ENCODE assay signal across 37 cellular contexts in the genomic region with DNA sequence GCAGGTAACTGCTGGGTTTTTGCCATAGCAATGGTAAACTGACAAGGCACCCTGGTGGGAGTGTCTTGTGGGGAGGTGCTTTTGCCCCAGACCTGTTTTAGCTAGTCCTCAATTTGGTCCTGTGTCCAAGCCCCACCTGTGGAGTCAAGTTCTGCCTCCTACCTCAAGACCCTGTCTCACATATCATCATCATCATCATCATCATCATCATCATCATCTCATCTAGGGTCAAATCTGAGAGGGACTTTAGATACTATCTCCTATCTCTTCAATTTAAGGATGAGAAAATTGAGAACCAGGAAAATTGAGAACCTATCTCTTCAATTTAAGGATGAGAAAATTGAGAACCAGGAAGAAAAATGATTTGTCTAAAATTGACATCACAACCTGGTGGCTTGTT. TPM values are rescaled to one million over a fixed set of nuclear protein-coding genes. Genes with fewer than 3 reads are reported as not detected.
"Had no signal": no experiment of that assay in that cellular context is flagged by ENCODE, and none has a peak within 500 bp of the region (broad histone marks: within the 10 kb centered on the region; RNA-seq: fewer than 3 reads in every experiment).

No MANE protein-coding gene starts in this region.

- H3K27ac Mint-ChIP-seq: activated CD4-positive, alpha-beta memory T cell treated with anti-CD3 and anti-CD28 coated beads, Interleukin-2, amount 10 ng/mL, durations not matched to agents 7 days and 5 days; activated CD4-positive, alpha-beta T cell treated with anti-CD3 and anti-CD28 coated beads for 36 hours; activated CD4-positive, alpha-beta T cell treated with anti-CD3 and anti-CD28 coated beads, Interleukin-2, amount 10 ng/mL, durations not matched to agents 7 days and 5 days; activated CD8-positive, alpha-beta memory T cell treated with anti-CD3 and anti-CD28 coated beads, Interleukin-2, amount 10 ng/mL, durations not matched to agents 7 days and 5 days; activated CD8-positive, alpha-beta T cell treated with anti-CD3 and anti-CD28 coated beads, Interleukin-2, amount 10 ng/mL, durations not matched to agents 7 days and 5 days; activated naive CD4-positive, alpha-beta T cell treated with anti-CD3 and anti-CD28 coated beads for 36 hours; activated naive CD4-positive, alpha-beta T cell treated with anti-CD3 and anti-CD28 coated beads, Interleukin-2, amount 50 U/mL, for 72 hours; activated naive CD8-positive, alpha-beta T cell treated with anti-CD3 and anti-CD28 coated beads for 36 hours; activated T-cell treated with anti-CD3 and anti-CD28 coated beads, Interleukin-2, amount 50 U/mL, for 72 hours; activated T-helper 1 cell treated with anti-CD3 and anti-CD28 coated beads, Interleukin-12 subunit alpha, Interleukin-12 subunit beta, Interleukin-2, Interleukin-4 antibody, amounts not matched to agents 30 ng/mL and 10 ng/mL and 1 ng/mL, durations not matched to agents 14 hours and 24 hours and 36 hours; activated T-helper 17 cell treated with anti-CD3 and anti-CD28 coated beads, Interleukin-2, amount 50 U/mL, for 72 hours; T-helper 1 cell treated with Interleukin-12 subunit alpha and Interleukin-12 subunit beta and Interleukin-4 antibody, amounts not matched to agents 30 μg/mL and 1 μg/mL, for 36 hours; T-helper 2 cell treated with Interferon-gamma antibody and Interleukin-4, amounts not matched to agents 5 μg/mL and 100 μg/mL, for 36 hours; WTC11 had no signal

- H3K36me3 ChIP-seq: adrenal gland, brain microvascular endothelial cell, breast epithelium had no signal

- DNase-seq: activated CD4-positive, alpha-beta memory T cell treated with anti-CD3 and anti-CD28 coated beads, Interleukin-2, amount 10 ng/mL, durations not matched to agents 7 days and 5 days; activated CD4-positive, alpha-beta T cell treated with anti-CD3 and anti-CD28 coated beads for 1 hour; activated CD4-positive, alpha-beta T cell treated with anti-CD3 and anti-CD28 coated beads for 36 hours; activated CD4-positive, alpha-beta T cell treated with anti-CD3 and anti-CD28 coated beads for 48 hours; activated CD4-positive, alpha-beta T cell treated with anti-CD3 and anti-CD28 coated beads, Interleukin-2, amount 10 ng/mL, durations not matched to agents 7 days and 5 days; activated CD4-positive, alpha-beta T cell treated with anti-CD3 and anti-CD28 coated beads, Interleukin-2, amount 50 U/mL, for 48 hours; activated CD4-positive, CD25-positive, alpha-beta regulatory T cell; activated CD8-positive, alpha-beta memory T cell treated with anti-CD3 and anti-CD28 coated beads for 24 hours; activated CD8-positive, alpha-beta memory T cell treated with anti-CD3 and anti-CD28 coated beads, Interleukin-2, amount 10 ng/mL, durations not matched to agents 7 days and 5 days; activated CD8-positive, alpha-beta memory T cell treated with anti-CD3 and anti-CD28 coated beads, Interleukin-2, amount 50 U/mL, for 48 hours; activated CD8-positive, alpha-beta T cell treated with anti-CD3 and anti-CD28 coated beads, Interleukin-2, amount 10 ng/mL, durations not matched to agents 7 days and 5 days; activated effector memory CD4-positive, alpha-beta T cell treated with anti-CD3 and anti-CD28 coated beads, Interleukin-2, amount 50 U/mL, for 16 hours; activated gamma-delta T cell treated with Interleukin-2 at 50 U/mL for 16 hours; activated naive CD4-positive, alpha-beta T cell; activated naive CD4-positive, alpha-beta T cell treated with anti-CD3 and anti-CD28 coated beads for 36 hours; activated naive CD4-positive, alpha-beta T cell treated with anti-CD3 and anti-CD28 coated beads, Interleukin-2, amount 50 U/mL, for 16 hours; activated naive CD8-positive, alpha-beta T cell treated with anti-CD3 and anti-CD28 coated beads for 36 hours; activated T-cell treated with anti-CD3 and anti-CD28 coated beads, Interleukin-2, amount 50 U/mL, for 4 hours; activated T-cell treated with anti-CD3 and anti-CD28 coated beads, Interleukin-2, amount 50 U/mL, for 72 hours; adrenal gland; amniotic stem cell; aorta; body of pancreas; brain microvascular endothelial cell; central memory CD4-positive, alpha-beta T cell; T-helper 1 cell; T-helper 2 cell; T-helper 9 cell; WERI-Rb-1 had no signal

- H3K9me3 Mint-ChIP-seq: activated CD4-positive, alpha-beta memory T cell treated with anti-CD3 and anti-CD28 coated beads, Interleukin-2, amount 10 ng/mL, durations not matched to agents 7 days and 5 days; activated CD4-positive, alpha-beta T cell treated with anti-CD3 and anti-CD28 coated beads, Interleukin-2, amount 10 ng/mL, durations not matched to agents 7 days and 5 days; activated naive CD4-positive, alpha-beta T cell treated with anti-CD3 and anti-CD28 coated beads for 36 hours; activated naive CD4-positive, alpha-beta T cell treated with anti-CD3 and anti-CD28 coated beads, Interleukin-2, amount 50 U/mL, for 72 hours; activated naive CD8-positive, alpha-beta T cell treated with anti-CD3 and anti-CD28 coated beads for 36 hours; activated T-cell treated with anti-CD3 and anti-CD28 coated beads, Interleukin-2, amount 50 U/mL, for 4 hours; activated T-cell treated with anti-CD3 and anti-CD28 coated beads, Interleukin-2, amount 50 U/mL, for 72 hours; activated T-helper 1 cell treated with anti-CD3 and anti-CD28 coated beads, Interleukin-12 subunit alpha, Interleukin-12 subunit beta, Interleukin-2, Interleukin-4 antibody, amounts not matched to agents 30 ng/mL and 10 ng/mL and 1 ng/mL, durations not matched to agents 14 hours and 24 hours and 36 hours; activated T-helper 17 cell treated with anti-CD3 and anti-CD28 coated beads, Interleukin-2, amount 50 U/mL, for 72 hours; T-helper 1 cell treated with Interleukin-12 subunit alpha and Interleukin-12 subunit beta and Interleukin-4 antibody, amounts not matched to agents 30 μg/mL and 1 μg/mL, for 36 hours; T-helper 2 cell treated with Interferon-gamma antibody and Interleukin-4, amounts not matched to agents 5 μg/mL and 100 μg/mL, for 36 hours; WTC11 had no signal

- H3K27ac ChIP-seq: adrenal gland, body of pancreas, brain microvascular endothelial cell, breast epithelium, WERI-Rb-1 had no signal

- H3K4me3 Mint-ChIP-seq: activated CD4-positive, alpha-beta memory T cell treated with anti-CD3 and anti-CD28 coated beads, Interleukin-2, amount 10 ng/mL, durations not matched to agents 7 days and 5 days; activated CD4-positive, alpha-beta T cell treated with anti-CD3 and anti-CD28 coated beads for 36 hours; activated CD4-positive, alpha-beta T cell treated with anti-CD3 and anti-CD28 coated beads, Interleukin-2, amount 10 ng/mL, durations not matched to agents 7 days and 5 days; activated CD8-positive, alpha-beta memory T cell treated with anti-CD3 and anti-CD28 coated beads, Interleukin-2, amount 10 ng/mL, durations not matched to agents 7 days and 5 days; activated CD8-positive, alpha-beta T cell treated with anti-CD3 and anti-CD28 coated beads, Interleukin-2, amount 10 ng/mL, durations not matched to agents 7 days and 5 days; activated naive CD4-positive, alpha-beta T cell treated with anti-CD3 and anti-CD28 coated beads for 36 hours; activated naive CD8-positive, alpha-beta T cell treated with anti-CD3 and anti-CD28 coated beads for 36 hours; activated T-cell treated with anti-CD3 and anti-CD28 coated beads, Interleukin-2, amount 50 U/mL, for 4 hours; activated T-cell treated with anti-CD3 and anti-CD28 coated beads, Interleukin-2, amount 50 U/mL, for 72 hours; activated T-helper 1 cell treated with anti-CD3 and anti-CD28 coated beads, Interleukin-12 subunit alpha, Interleukin-12 subunit beta, Interleukin-2, Interleukin-4 antibody, amounts not matched to agents 30 ng/mL and 10 ng/mL and 1 ng/mL, durations not matched to agents 14 hours and 24 hours and 36 hours; activated T-helper 17 cell treated with anti-CD3 and anti-CD28 coated beads, Interleukin-2, amount 50 U/mL, for 72 hours; T-helper 1 cell treated with Interleukin-12 subunit alpha and Interleukin-12 subunit beta and Interleukin-4 antibody, amounts not matched to agents 30 μg/mL and 1 μg/mL, for 36 hours; T-helper 2 cell treated with Interferon-gamma antibody and Interleukin-4, amounts not matched to agents 5 μg/mL and 100 μg/mL, for 36 hours; WTC11 had no signal

- H3K4me1 ChIP-seq: adrenal gland, body of pancreas, breast epithelium had no signal

- H3K27me3 ChIP-seq: adrenal gland, body of pancreas, brain microvascular endothelial cell, breast epithelium had no signal

- H3K36me3 Mint-ChIP-seq: WTC11 had no signal

- H3K9me3 ChIP-seq: adrenal gland, body of pancreas, breast epithelium had no signal

- H3K27me3 Mint-ChIP-seq: activated CD4-positive, alpha-beta memory T cell treated with anti-CD3 and anti-CD28 coated beads, Interleukin-2, amount 10 ng/mL, durations not matched to agents 7 days and 5 days; activated CD4-positive, alpha-beta T cell treated with anti-CD3 and anti-CD28 coated beads for 36 hours; activated CD4-positive, alpha-beta T cell treated with anti-CD3 and anti-CD28 coated beads, Interleukin-2, amount 10 ng/mL, durations not matched to agents 7 days and 5 days; activated CD8-positive, alpha-beta memory T cell treated with anti-CD3 and anti-CD28 coated beads, Interleukin-2, amount 10 ng/mL, durations not matched to agents 7 days and 5 days; activated naive CD8-positive, alpha-beta T cell treated with anti-CD3 and anti-CD28 coated beads for 36 hours; activated T-helper 17 cell treated with anti-CD3 and anti-CD28 coated beads, Interleukin-2, amount 50 U/mL, for 72 hours had no signal

- H3K4me3 ChIP-seq: adrenal gland, body of pancreas, breast epithelium had no signal

- ATAC-seq: activated CD4-positive, alpha-beta T cell treated with anti-CD3 and anti-CD28 coated beads for 36 hours; activated CD4-positive, CD25-positive, alpha-beta regulatory T cell treated with anti-CD3 and anti-CD28 coated beads, Interleukin-2, amount 50 U/mL, for 24 hours; activated CD8-positive, alpha-beta memory T cell treated with anti-CD3 and anti-CD28 coated beads, Interleukin-2, amount 10 ng/mL, durations not matched to agents 7 days and 5 days; activated CD8-positive, alpha-beta T cell treated with anti-CD3 and anti-CD28 coated beads, Interleukin-2, amount 10 ng/mL, durations not matched to agents 7 days and 5 days; activated naive CD4-positive, alpha-beta T cell treated with anti-CD3 and anti-CD28 coated beads, Interleukin-2, amount 50 U/mL, for 72 hours; activated T-cell treated with anti-CD3 and anti-CD28 coated beads, Interleukin-2, amount 50 U/mL, for 4 hours; activated T-cell treated with anti-CD3 and anti-CD28 coated beads, Interleukin-2, amount 50 U/mL, for 72 hours; activated T-helper 17 cell treated with anti-CD3 and anti-CD28 coated beads, Interleukin-2, amount 50 U/mL, for 72 hours; body of pancreas; WTC11 had no signal

- H3K4me1 Mint-ChIP-seq: activated CD4-positive, alpha-beta T cell treated with anti-CD3 and anti-CD28 coated beads for 36 hours; activated naive CD8-positive, alpha-beta T cell treated with anti-CD3 and anti-CD28 coated beads for 36 hours; activated T-helper 17 cell treated with anti-CD3 and anti-CD28 coated beads, Interleukin-2, amount 50 U/mL, for 72 hours; WTC11 had no signal

RNA-seq across cellular contexts. Expression of a gene that starts 9.9 kb away (rescaled TPM):
- total RNA-seq: body of pancreas had no signal
